ENCODE assay signal across 10 cellular contexts in genomic region chr18:39414009-39414700, GRCh38.
A peak's percentile ranks its signal among the peaks of the same experiment; 100 is the strongest.
DNase-seq lines count a peak whose midpoint lies in the region; ATAC-seq and TF ChIP-seq lines count a peak whose summit lies in the region.
"Had no signal": no experiment of that assay in that cellular context is flagged by ENCODE, and none has a peak within 500 bp of the region (broad histone marks: within the 10 kb centered on the region; RNA-seq: fewer than 3 reads in every experiment).

No MANE protein-coding gene starts in this region.

- H3K27me3 ChIP-seq in MG63, result no peaks in the 10 kb centered on the region

- TF ChIP-seq CTCF in epithelial cell of esophagus (IDR thresholded peaks at IDR 0.05; ENCODE audit: insufficient read depth, low read depth, low read length, missing control alignments) (no peak), retinal pigment epithelial cell (conservative IDR thresholded peaks at IDR 0.05; ENCODE audit: low read depth, low read length) (no peak)

- peak; percentile 13 for DNase-seq in MG63
- peak; percentile 93 for DNase-seq in epithelial cell of esophagus (ENCODE audit: low read depth)
- peak; percentile 36 for DNase-seq in retinal pigment epithelial cell (ENCODE audit: low read depth)
- DNase-seq in GM19238 (ENCODE audit: insufficient read length, low spot score), result no peak
- no peak for DNase-seq in dedifferentiated amniotic fluid mesenchymal stem cell (ENCODE audit: extremely low spot score)
- no peak for DNase-seq in mucosa of gallbladder (ENCODE audit: low spot score)

- H3K36me3 ChIP-seq in MG63, result no peaks in the 10 kb centered on the region
- H3K36me3 ChIP-seq: HAP-1 had no signal

- ATAC-seq in GM19463 (IDR thresholded peaks at IDR 0.05; ENCODE audit: unreplicated experiment), result peak; percentile 57
- ATAC-seq: left lobe of liver, WTC11 had no signal

- H3K9me3 ChIP-seq in MG63, result no peaks in the 10 kb centered on the region
- H3K9me3 ChIP-seq: HAP-1 had no signal

- H3K4me3 ChIP-seq in MG63 (no peak overlapping the region), epithelial cell of esophagus (ENCODE audit: low read length) (no peak overlapping the region), retinal pigment epithelial cell (ENCODE audit: low read length) (no peak overlapping the region)
- H3K4me3 ChIP-seq: HAP-1 had no signal

Comparison
In these comparisons a context has a peak if more than half of its experiments do, and no peak if none do; other contexts are left out.
1. DNase-seq: peak in MG63 (single experiment), epithelial cell of esophagus (single experiment) and retinal pigment epithelial cell (single experiment); none in GM19238 (single experiment), dedifferentiated amniotic fluid mesenchymal stem cell (single experiment) and mucosa of gallbladder (single experiment).